10 cellular contexts compared by ENCODE assay signal in genomic region chr17:57463103-57463885, GRCh38.
DNase-seq lines count a peak whose midpoint lies in the region; ATAC-seq, FAIRE-seq and TF ChIP-seq lines count a peak whose summit lies in the region.
"Had no signal": no experiment of that assay in that cellular context is flagged by ENCODE, and none has a peak within 500 bp of the region (broad histone marks: within the 10 kb centered on the region; RNA-seq: fewer than 3 reads in every experiment).

No MANE protein-coding gene starts in this region.

- CTCF ChIA-PET in H1 (lab: Charles Lee; ENCODE audit: partially characterized antibody): no interaction called here

- H2BK120ac ChIP-seq in H1 (replicated peaks; ENCODE audit: low read depth, low read length): no peak overlapping the region

- H2BK15ac ChIP-seq in H1 (ENCODE audit: low read length): peak overlapping the region; percentile 81; the same call in 1 of the 2 replicates

- H2BK12ac ChIP-seq in H1 (ENCODE audit: low read depth, low read length): no peak overlapping the region

- peaks cover 0 to 18% of the 10 kb centered on the region in 2 experiments; a peak in 2 of 4 replicates for H3K79me2 ChIP-seq in H1 (ENCODE audit: control insufficient read depth in 1 of 2, insufficient read depth in 2 of 2, low read length in 2 of 2)

- H3K79me1 ChIP-seq in H1 (ENCODE audit: low read depth, low read length): no peaks in the 10 kb centered on the region; the same call in 1 of the 2 replicates

- H3K14ac ChIP-seq in H1 (ENCODE audit: insufficient read length): no peak overlapping the region

- no peak overlapping the region for H3K4ac ChIP-seq in H1 (replicated peaks; ENCODE audit: insufficient read length, low read depth, low read length)

- H3K36me3 ChIP-seq in H1 (ENCODE audit: control insufficient read depth in 2 of 4, insufficient read depth in 4 of 4, low read length in 3 of 4) (no peaks in the 10 kb centered on the region), gastroesophageal sphincter (no peaks in the 10 kb centered on the region)

- no peaks in the 10 kb centered on the region for H4K20me1 ChIP-seq in H1 (replicated peaks in 1 of 2; ENCODE audit: control insufficient read depth in 1 of 2, insufficient read depth in 2 of 2, low read length in 2 of 2)

- H3K9ac ChIP-seq in H1 (replicated peaks in 1 of 4; ENCODE audit: extremely low read depth in 1 of 4, low read depth in 3 of 4, low read length in 3 of 4): no peak overlapping the region

- FAIRE-seq in H1 (lab: Jason Lieb, UNC): no peak
- FAIRE-seq: TTC549 had no signal

- peaks cover 5% of the 10 kb centered on the region; the same call in 1 of the 2 replicates for H3K23me2 ChIP-seq in H1 (ENCODE audit: low read depth, low read length)

- no peak overlapping the region for H3K23ac ChIP-seq in H1 (ENCODE audit: insufficient read length)

- no peak for DNase-seq in H1 (ENCODE audit: low read depth in 1 of 2, low spot score in 2 of 2)
- DNase-seq in stimulated activated CD8-positive, alpha-beta memory T cell treated with anti-CD3 and anti-CD28 coated beads, Interleukin-4, amount 100 ng/mL, for 24 hours (ENCODE audit: low read depth): peak; percentile 83
- DNase-seq in epidermal melanocyte (ENCODE audit: insufficient read length, low spot score): no peak
- no peak for DNase-seq in cerebellum (ENCODE audit: low spot score)

- POLR2A ChIA-PET in H1 (lab: Charles Lee; ENCODE audit: partially characterized antibody): no interaction called here

- H3K4me1 ChIP-seq in H1 (replicated peaks in 1 of 4; ENCODE audit: control insufficient read depth in 3 of 4, insufficient read depth in 4 of 4, low read length in 3 of 4): peaks cover 4 to 19% (median 16%) of the 10 kb centered on the region in 4 experiments
- H3K4me1 ChIP-seq in gastroesophageal sphincter: no peaks in the 10 kb centered on the region

- H3K9me3 ChIP-seq in H1 (ENCODE audit: insufficient read depth in 2 of 2, low read depth in 1 of 2, low read length in 1 of 2): no peaks in the 10 kb centered on the region
- H3K9me3 ChIP-seq in gastroesophageal sphincter: no peaks in the 10 kb centered on the region

- no peak overlapping the region; the same call in none of the 2 replicates for H3K18ac ChIP-seq in H1 (ENCODE audit: extremely low read depth, low read length)

- H3K27ac ChIP-seq in H1 (ENCODE audit: low read depth, low read length) (no peak overlapping the region), gastroesophageal sphincter (no peak overlapping the region)

- TF ChIP-seq POLR2A in H1 (IDR thresholded peaks at IDR 0.05; ENCODE audit: control extremely low read depth in 1 of 2, low read depth in 2 of 2, low read length in 2 of 2) (no peak), gastroesophageal sphincter (IDR thresholded peaks at IDR 0.05) (no peak)

- no peak overlapping the region for H3K56ac ChIP-seq in H1 (replicated peaks; ENCODE audit: insufficient read length, low read depth, low read length)

- H4K5ac ChIP-seq in H1 (ENCODE audit: insufficient read length, low read depth, low read length): no peak overlapping the region

- no peak for TF ChIP-seq CTCF in H1 (IDR thresholded peaks at IDR 0.05; ENCODE audit: control extremely low read depth in 1 of 3, insufficient read depth in 1 of 3, low read depth in 1 of 3, low read length in 3 of 3)
- TF ChIP-seq CTCF in gastroesophageal sphincter (IDR thresholded peaks at IDR 0.05): no peak

- no peak overlapping the region for H4K91ac ChIP-seq in H1 (replicated peaks; ENCODE audit: insufficient read length, low read length)

- no peak for TF ChIP-seq EP300 in H1 (IDR thresholded peaks at IDR 0.05; ENCODE audit: borderline replicate concordance in 1 of 2, low read depth in 2 of 2, low read length in 2 of 2)
- TF ChIP-seq EP300 in gastroesophageal sphincter (IDR thresholded peaks at IDR 0.05): no peak

- H2AFZ ChIP-seq in H1 (ENCODE audit: low read length): no peak overlapping the region

- no peak overlapping the region for H3K4me3 ChIP-seq in H1 (ENCODE audit: extremely low read depth in 1 of 4, insufficient read depth in 2 of 4, low read depth in 3 of 4, low read length in 4 of 4)
- H3K4me3 ChIP-seq in gastroesophageal sphincter: no peak overlapping the region
- H3K4me3 ChIP-seq: skin epidermis had no signal

- WGBS in H1 (ENCODE audit: extremely low coverage in 1 of 2, insufficient coverage in 1 of 2, insufficient read length in 1 of 2, insufficient replicate concordance in 2 of 2, low coverage in 1 of 2, low lambda C conversion rate in 2 of 2, missing lambda C conversion rate in 1 of 2), 2 experiments: 78% methylated on average over 9 of the region's 9 CpGs; no CpG with 5 or more reads in 1 of the 2 experiments
- WGBS in gastroesophageal sphincter (ENCODE audit: low coverage in 1 of 2), 2 donors: 79% methylated on average over 7 of the region's 9 CpGs; no CpG with 5 or more reads in 1 of the 2 donors

- H2AK5ac ChIP-seq in H1 (ENCODE audit: low read depth, low read length): no peak overlapping the region

- peak; percentile 81 for ATAC-seq in GM18858 (IDR thresholded peaks at IDR 0.05; ENCODE audit: unreplicated experiment)
- peak; percentile 87 for ATAC-seq in HG02642 (IDR thresholded peaks at IDR 0.05; ENCODE audit: poor library complexity, unreplicated experiment)
- peak; percentile 69 for ATAC-seq in SK-N-SH treated with all-trans-retinoic acid at 6 μM for 48 hours
- no peak for ATAC-seq in gastroesophageal sphincter

- no peak overlapping the region for H4K8ac ChIP-seq in H1 (ENCODE audit: extremely low read depth, insufficient read depth, low read length)

- no peak overlapping the region for H3K4me2 ChIP-seq in H1 (ENCODE audit: insufficient read depth in 1 of 2, low read depth in 2 of 2, low read length in 2 of 2)

- TF ChIP-seq RAD21 in H1 (IDR thresholded peaks at IDR 0.05 in 1 of 2, conservative IDR thresholded peaks at IDR 0.05 in 1 of 2; ENCODE audit: low read depth in 2 of 2, low read length in 2 of 2): no peak

- H2BK20ac ChIP-seq in H1 (ENCODE audit: low read length): no peak overlapping the region

- no peaks in the 10 kb centered on the region for H3K27me3 ChIP-seq in H1 (replicated peaks in 1 of 4; ENCODE audit: control insufficient read depth in 3 of 4, extremely low read depth in 1 of 4, insufficient read depth in 3 of 4, low read length in 3 of 4)
- H3K27me3 ChIP-seq in gastroesophageal sphincter: no peaks in the 10 kb centered on the region

- no peak overlapping the region; the same call in 1 of the 2 replicates for H2BK5ac ChIP-seq in H1 (ENCODE audit: low read depth, low read length)

TF ChIP-seq in SK-N-SH treated with all-trans-retinoic acid at 6 μM for 48 hours, 23 proteins besides CTCF, POLR2A, EP300 and RAD21 (continues in another document):
- TF ChIP-seq ZFP30 (CRISPR knock-in tag; IDR thresholded peaks at IDR 0.05): no peak
- no peak for TF ChIP-seq CSRNP3 (CRISPR knock-in tag; IDR thresholded peaks at IDR 0.05)
- no peak for TF ChIP-seq BACH2 (CRISPR knock-in tag; IDR thresholded peaks at IDR 0.05; ENCODE audit: borderline replicate concordance)
- TF ChIP-seq ESRRG (CRISPR knock-in tag; IDR thresholded peaks at IDR 0.05): no peak
- no peak for TF ChIP-seq TCF4 (CRISPR knock-in tag; IDR thresholded peaks at IDR 0.05; ENCODE audit: borderline replicate concordance)
- TF ChIP-seq ARNTL (CRISPR knock-in tag; IDR thresholded peaks at IDR 0.05; ENCODE audit: borderline replicate concordance, low read depth): no peak
- no peak for TF ChIP-seq ZC3H10 (CRISPR knock-in tag; IDR thresholded peaks at IDR 0.05)

TF ChIP-seq in H1, 55 proteins besides CTCF, POLR2A, EP300 and RAD21:
- TF ChIP-seq E2F6 (IDR thresholded peaks at IDR 0.05): no peak
- no peak for TF ChIP-seq KDM1A (IDR thresholded peaks at IDR 0.05; ENCODE audit: borderline replicate concordance, low read length)
- no peak for TF ChIP-seq MAFK (IDR thresholded peaks at IDR 0.05; ENCODE audit: low read depth, low read length)
- TF ChIP-seq SIRT6 (IDR thresholded peaks at IDR 0.05; ENCODE audit: low read length): no peak
- TF ChIP-seq SIX5 (IDR thresholded peaks at IDR 0.05; ENCODE audit: low read depth, low read length): no peak
- no peak for TF ChIP-seq CBX5 (IDR thresholded peaks at IDR 0.05; ENCODE audit: low read depth, low read length)
- TF ChIP-seq CHD1 (IDR thresholded peaks at IDR 0.05; ENCODE audit: low read depth, low read length): no peak
- no peak for TF ChIP-seq FOSL1 (IDR thresholded peaks at IDR 0.05; ENCODE audit: insufficient read depth, low read depth, low read length)
- TF ChIP-seq RBBP5 (IDR thresholded peaks at IDR 0.05; ENCODE audit: borderline replicate concordance, low read depth, low read length): no peak
- no peak for TF ChIP-seq EGR1 (IDR thresholded peaks at IDR 0.05; ENCODE audit: borderline replicate concordance, low read depth, low read length)
- no peak for TF ChIP-seq ZNF274 (IDR thresholded peaks at IDR 0.05; ENCODE audit: borderline replicate concordance, extremely low read depth, low read length)
- TF ChIP-seq SAP30 (IDR thresholded peaks at IDR 0.05; ENCODE audit: insufficient read depth, insufficient replicate concordance, low read length): no peak
- no peak for TF ChIP-seq TBP (IDR thresholded peaks at IDR 0.05; ENCODE audit: low read depth, low read length)
- TF ChIP-seq GTF2F1 (IDR thresholded peaks at IDR 0.05; ENCODE audit: borderline replicate concordance, low read depth, low read length): no peak
- TF ChIP-seq TAF7 (optimal IDR thresholded peaks at IDR 0.05; ENCODE audit: borderline replicate concordance, low read depth, low read length): no peak
- no peak for TF ChIP-seq ATF3 (IDR thresholded peaks at IDR 0.05; ENCODE audit: insufficient read depth, low read depth, low read length)
